In genomic region chr2:45770773-45771172, GRCh38 we compare ENCODE assay signal across 15 cellular contexts.
DNase-seq lines count a peak whose midpoint lies in the region; ATAC-seq and TF ChIP-seq lines count a peak whose summit lies in the region.
"Had no signal": no experiment of that assay in that cellular context is flagged by ENCODE, and none has a peak within 500 bp of the region (broad histone marks: within the 10 kb centered on the region; RNA-seq: fewer than 3 reads in every experiment).

No MANE protein-coding gene starts in this region.

- H3K27me3 Mint-ChIP-seq in MCF 10A (ENCODE audit: insufficient read depth, unreplicated experiment) (no peaks in the 10 kb centered on the region), nephron (ENCODE audit: low read depth) (peaks cover 18% of the 10 kb centered on the region)

- H3K9me3 Mint-ChIP-seq in MCF 10A (ENCODE audit: unreplicated experiment) (no peaks in the 10 kb centered on the region), nephron (no peaks in the 10 kb centered on the region)
- no peaks in the 10 kb centered on the region for H3K9me3 Mint-ChIP-seq in stimulated activated effector memory CD8-positive, alpha-beta T cell treated with anti-CD3 and anti-CD28 coated beads, Interleukin-12 subunit alpha, Interleukin-12 subunit beta, amount 100 ng/mL, for 72 hours
- H3K9me3 Mint-ChIP-seq: activated naive CD8-positive, alpha-beta T cell treated with anti-CD3 and anti-CD28 coated beads, Interleukin-2, amount 10 ng/mL, durations not matched to agents 7 days and 5 days had no signal

- TF ChIP-seq POLR2A in breast epithelium (IDR thresholded peaks at IDR 0.05) (no peak), esophagus muscularis mucosa (IDR thresholded peaks at IDR 0.05; ENCODE audit: low read depth) (no peak), transverse colon (IDR thresholded peaks at IDR 0.05) (no peak)

- peaks cover 6 to 7% of the 10 kb centered on the region in 2 donors for H3K4me1 ChIP-seq in breast epithelium
- H3K4me1 ChIP-seq in esophagus muscularis mucosa: peaks cover 28 to 63% (median 44%) of the 10 kb centered on the region in 4 donors
- peaks cover 0 to 34% (median 7%) of the 10 kb centered on the region in 4 donors for H3K4me1 ChIP-seq in transverse colon

- H3K36me3 Mint-ChIP-seq in MCF 10A (ENCODE audit: insufficient read depth, unreplicated experiment): peaks cover 8% of the 10 kb centered on the region
- H3K36me3 Mint-ChIP-seq in nephron (ENCODE audit: low read depth): no peaks in the 10 kb centered on the region
- H3K36me3 Mint-ChIP-seq in stimulated activated effector memory CD8-positive, alpha-beta T cell treated with anti-CD3 and anti-CD28 coated beads, Interleukin-12 subunit alpha, Interleukin-12 subunit beta, amount 100 ng/mL, for 72 hours: no peaks in the 10 kb centered on the region
- H3K36me3 Mint-ChIP-seq: activated naive CD8-positive, alpha-beta T cell treated with anti-CD3 and anti-CD28 coated beads, Interleukin-2, amount 10 ng/mL, durations not matched to agents 7 days and 5 days had no signal

- H3K4me1 Mint-ChIP-seq in MCF 10A (ENCODE audit: insufficient read depth, unreplicated experiment): peaks cover 2% of the 10 kb centered on the region
- peaks cover 49% of the 10 kb centered on the region for H3K4me1 Mint-ChIP-seq in nephron
- peaks cover 13% of the 10 kb centered on the region for H3K4me1 Mint-ChIP-seq in stimulated activated effector memory CD8-positive, alpha-beta T cell treated with anti-CD3 and anti-CD28 coated beads, Interleukin-12 subunit alpha, Interleukin-12 subunit beta, amount 100 ng/mL, for 72 hours

- H3K9me3 ChIP-seq in breast epithelium: no peaks in the 10 kb centered on the region
- H3K9me3 ChIP-seq in esophagus muscularis mucosa: no peaks in the 10 kb centered on the region
- H3K9me3 ChIP-seq in transverse colon: no peaks in the 10 kb centered on the region

- DNase-seq in breast epithelium (ENCODE audit: low spot score in 2 of 2): no peak
- DNase-seq in MCF 10A (ENCODE audit: unreplicated experiment): no peak
- DNase-seq in esophagus muscularis mucosa (ENCODE audit: extremely low spot score): no peak
- no peak for DNase-seq in transverse colon
- no peak for DNase-seq in activated CD4-positive, alpha-beta T cell treated with anti-CD3 and anti-CD28 coated beads for 48 hours
- no peak for DNase-seq in GOT3 (lab: John Stamatoyannopoulos, UW)
- DNase-seq in stimulated activated effector memory CD8-positive, alpha-beta T cell treated with anti-CD3 and anti-CD28 coated beads, Interleukin-12 subunit alpha, Interleukin-12 subunit beta, amount 100 ng/mL, for 72 hours (ENCODE audit: low spot score in 2 of 2): no peak
- DNase-seq: activated naive CD8-positive, alpha-beta T cell treated with anti-CD3 and anti-CD28 coated beads, Interleukin-2, amount 10 ng/mL, durations not matched to agents 7 days and 5 days; foreskin melanocyte; Karpas-422; NCI-H1436 treated with DMSO at 0.1 percent for 48 hours; stimulated activated CD8-positive, alpha-beta memory T cell treated with anti-CD3 and anti-CD28 coated beads, Interleukin-4, amount 100 ng/mL, for 48 hours had no signal

- TF ChIP-seq EP300 in esophagus muscularis mucosa (IDR thresholded peaks at IDR 0.05) (no peak), transverse colon (IDR thresholded peaks at IDR 0.05; ENCODE audit: low read depth) (no peak)

- H3K27me3 ChIP-seq in breast epithelium (no peaks in the 10 kb centered on the region), esophagus muscularis mucosa (no peaks in the 10 kb centered on the region), transverse colon (no peaks in the 10 kb centered on the region)

- H3K4me3 Mint-ChIP-seq in MCF 10A (ENCODE audit: unreplicated experiment): no peak overlapping the region
- peak overlapping the region in 2 of 3 experiments; percentile 66 to 74 for H3K4me3 Mint-ChIP-seq in nephron
- no peak overlapping the region for H3K4me3 Mint-ChIP-seq in stimulated activated effector memory CD8-positive, alpha-beta T cell treated with anti-CD3 and anti-CD28 coated beads, Interleukin-12 subunit alpha, Interleukin-12 subunit beta, amount 100 ng/mL, for 72 hours
- H3K4me3 Mint-ChIP-seq: activated naive CD8-positive, alpha-beta T cell treated with anti-CD3 and anti-CD28 coated beads, Interleukin-2, amount 10 ng/mL, durations not matched to agents 7 days and 5 days had no signal

- CTCF ChIA-PET in MCF 10A (lab: Yijun Ruan, JAX): interaction anchor here (0.6 kb wide), 1 partner anchor 160 kb away, joined by 3 read pairs; no protein-coding TSS in a partner anchor

- POLR2A ChIA-PET in MCF 10A (lab: Yijun Ruan, JAX): interaction anchor here (0.8 to 1.0 kb wide), 2 partner anchors 15 to 28 kb away, joined by 3 read pairs; no protein-coding TSS in a partner anchor

- H3K27ac Mint-ChIP-seq in MCF 10A (ENCODE audit: low read depth, unreplicated experiment): no peak overlapping the region
- peak overlapping the region; percentile 32 to 98 (median 94) for H3K27ac Mint-ChIP-seq in nephron
- H3K27ac Mint-ChIP-seq in stimulated activated effector memory CD8-positive, alpha-beta T cell treated with anti-CD3 and anti-CD28 coated beads, Interleukin-12 subunit alpha, Interleukin-12 subunit beta, amount 100 ng/mL, for 72 hours: no peak overlapping the region
- H3K27ac Mint-ChIP-seq: activated naive CD8-positive, alpha-beta T cell treated with anti-CD3 and anti-CD28 coated beads, Interleukin-2, amount 10 ng/mL, durations not matched to agents 7 days and 5 days had no signal

- TF ChIP-seq CTCF in breast epithelium (IDR thresholded peaks at IDR 0.05) (no peak), MCF 10A (IDR thresholded peaks at IDR 0.05; ENCODE audit: unreplicated experiment) (no peak), esophagus muscularis mucosa (IDR thresholded peaks at IDR 0.05) (no peak), nephron (IDR thresholded peaks at IDR 0.05; ENCODE audit: unreplicated experiment in 3 of 3) (no peak), transverse colon (IDR thresholded peaks at IDR 0.05) (no peak)

- H3K36me3 ChIP-seq in breast epithelium (no peaks in the 10 kb centered on the region), esophagus muscularis mucosa (no peaks in the 10 kb centered on the region), transverse colon (no peaks in the 10 kb centered on the region)

- no TSS peak for BruUV-seq in MCF 10A (replicated peaks; lab: Mats Ljungman, UMichigan)

- in situ Hi-C loops in transverse colon (cut with MboI; ENCODE audit: low pct_ligation_motif_present in 1 of 4, low pct_unique_long_range_greater_than_20kb in 1 of 4, low sequenced_read_pairs in 3 of 4): loop anchor here in 2 of 4 donors (10.0 kb wide), 1 partner anchor 126 kb away; no protein-coding TSS in a partner anchor

- H3K4me3 ChIP-seq in breast epithelium: peak overlapping the region in 2 of 3 donors; percentile 14 to 48
- peak overlapping the region; percentile 38 to 50 (median 40) for H3K4me3 ChIP-seq in esophagus muscularis mucosa
- peak overlapping the region in 1 of 4 donors; percentile 27 for H3K4me3 ChIP-seq in transverse colon

- intact Hi-C loops in breast epithelium (cut with DNase I; ENCODE audit: low total_unique reads): no loop called here
- intact Hi-C loops in MCF 10A (cut with micrococcal nuclease): no loop called here
- intact Hi-C loops in esophagus muscularis mucosa (cut with DNase I): no loop called here
- intact Hi-C loops in transverse colon (cut with DNase I; ENCODE audit: low total_unique reads): no loop called here

- 44% methylated on average over 1 of the region's 1 CpG for WGBS in esophagus muscularis mucosa
- 57% methylated on average over 1 of the region's 1 CpG; no CpG with 5 or more reads in 1 of the 2 donors for WGBS in transverse colon (ENCODE audit: low coverage in 1 of 2), 2 donors

- H3K27ac ChIP-seq in breast epithelium: peak overlapping the region; percentile 23 to 74
- H3K27ac ChIP-seq in esophagus muscularis mucosa (replicated peaks in 1 of 4): peak overlapping the region; percentile 77 to 87 (median 81)
- H3K27ac ChIP-seq in transverse colon: peak overlapping the region; percentile 55 to 76 (median 69)
- H3K27ac ChIP-seq: 22Rv1 had no signal

- no peak for ATAC-seq in stimulated activated effector memory CD8-positive, alpha-beta T cell treated with anti-CD3 and anti-CD28 coated beads, Interleukin-12 subunit alpha, Interleukin-12 subunit beta, amount 100 ng/mL, for 72 hours
- ATAC-seq: activated CD4-positive, CD25-positive, alpha-beta regulatory T cell treated with anti-CD3 and anti-CD28 coated beads, Interleukin-2, amount 50 U/mL, for 24 hours had no signal

Comparison
In these comparisons a context has a peak if more than half of its experiments do, and no peak if none do; other contexts are left out.
1. H3K27ac Mint-ChIP-seq: peak in nephron (3 of 3); none in MCF 10A (single experiment) and stimulated activated effector memory CD8-positive, alpha-beta T cell treated with anti-CD3 and anti-CD28 coated beads, Interleukin-12 subunit alpha, Interleukin-12 subunit beta, amount 100 ng/mL, for 72 hours (single experiment).
2. H3K4me3 Mint-ChIP-seq: peak in nephron (2 of 3); none in MCF 10A (single experiment) and stimulated activated effector memory CD8-positive, alpha-beta T cell treated with anti-CD3 and anti-CD28 coated beads, Interleukin-12 subunit alpha, Interleukin-12 subunit beta, amount 100 ng/mL, for 72 hours (single experiment).
3. Peak in every context shown above with its lines, with median percentiles within 50 percentile points of each other: H3K27ac ChIP-seq.